Comparison of ENCODE assay signal across 8 cellular contexts in the genomic region with DNA sequence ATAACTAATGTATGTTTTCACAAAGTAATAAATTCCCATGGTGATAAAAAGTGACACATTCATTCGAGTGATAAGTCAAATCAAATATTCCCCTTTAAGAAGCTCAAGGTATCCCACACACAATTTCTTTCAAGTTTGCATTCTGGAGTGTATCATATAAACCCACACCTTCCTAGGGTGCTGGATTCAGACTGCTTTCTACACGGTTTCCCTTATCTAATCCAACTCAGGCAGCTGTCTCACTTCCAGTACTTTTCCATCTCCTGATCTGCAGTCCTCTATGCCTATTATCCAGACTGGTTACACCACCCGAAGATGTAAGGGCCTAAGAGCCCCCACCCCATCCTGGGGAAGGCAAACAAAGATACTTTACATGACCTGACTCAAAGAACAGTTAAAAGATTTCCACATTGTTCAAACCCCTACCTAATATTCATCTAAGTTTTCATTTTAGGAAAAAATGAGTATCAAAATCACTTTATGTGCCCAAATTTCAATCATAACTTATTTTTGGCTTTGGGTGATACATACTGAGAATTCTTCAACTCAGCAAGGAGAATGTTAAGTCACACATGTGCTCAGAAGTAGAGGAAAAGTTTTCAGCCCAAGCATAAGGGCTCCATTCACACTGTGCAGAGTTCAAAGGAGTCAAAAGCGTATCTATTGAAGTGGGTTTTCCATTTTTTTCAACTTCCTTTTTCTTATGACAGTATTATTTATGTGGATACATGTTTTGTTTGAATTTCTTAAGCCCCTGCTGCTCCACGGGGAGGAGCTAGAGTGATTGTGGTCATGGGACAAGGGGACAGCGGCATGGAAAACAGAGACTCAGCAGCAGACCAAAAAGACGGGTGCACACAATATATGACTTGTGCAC. TPM values are rescaled to one million over a fixed set of nuclear protein-coding genes. Genes with fewer than 3 reads are reported as not detected.
DNase-seq lines count a peak whose midpoint lies in the region; ATAC-seq and TF ChIP-seq lines count a peak whose summit lies in the region.

No MANE protein-coding gene starts in this region.

- H3K4me3 Mint-ChIP-seq in natural killer cell treated with Interleukin-12 subunit alpha and Interleukin-12 subunit beta and Interleukin-15 and Interleukin-18, amount 100 ng/mL, for 72 hours: peak overlapping the region; percentile 90

- DNase-seq in BE2C (peak; percentile 50), HL-60 (ENCODE audit: low read depth in 1 of 2, low spot score in 1 of 2) (peak in 1 of 2 experiments; percentile 60), T-helper 2 cell (peak in 4 of 5 experiments; percentile 8 to 26 (median 10)), dermis microvascular lymphatic vessel endothelial cell (ENCODE audit: low read depth in 2 of 2) (peak; percentile 78 to 91), NK-92 (lab: John Stamatoyannopoulos, UW; ENCODE audit: unreplicated experiment) (no peak)
- DNase-seq in natural killer cell treated with Interleukin-12 subunit alpha and Interleukin-12 subunit beta and Interleukin-15 and Interleukin-18, amount 100 ng/mL, for 72 hours (ENCODE audit: low spot score): no peak

- H3K9me3 ChIP-seq in BE2C: no peaks in the 10 kb centered on the region

- peaks cover 30 to 42% of the 10 kb centered on the region in 2 donors for H3K4me1 Mint-ChIP-seq in natural killer cell treated with Interleukin-12 subunit alpha and Interleukin-12 subunit beta and Interleukin-15 and Interleukin-18, amount 100 ng/mL, for 72 hours (ENCODE audit: low read depth in 2 of 2)

- H3K9me3 Mint-ChIP-seq in natural killer cell treated with Interleukin-12 subunit alpha and Interleukin-12 subunit beta and Interleukin-15 and Interleukin-18, amount 100 ng/mL, for 72 hours: no peaks in the 10 kb centered on the region

- no peaks in the 10 kb centered on the region for H3K27me3 ChIP-seq in BE2C
- H3K27me3 ChIP-seq in HL-60 (ENCODE audit: insufficient read depth, poor library complexity, severe bottlenecking): no peaks in the 10 kb centered on the region

- peak overlapping the region; percentile 92 for H3K27ac ChIP-seq in HL-60 (replicated peaks)

- peak overlapping the region; percentile 94 to 96 for H3K27ac Mint-ChIP-seq in natural killer cell treated with Interleukin-12 subunit alpha and Interleukin-12 subunit beta and Interleukin-15 and Interleukin-18, amount 100 ng/mL, for 72 hours

- no peak overlapping the region for H3K4me3 ChIP-seq in BE2C (ENCODE audit: low read depth, low read length)
- no peak overlapping the region for H3K4me3 ChIP-seq in HL-60 (replicated peaks; ENCODE audit: insufficient read depth, low read length)

- no peaks in the 10 kb centered on the region for H3K36me3 Mint-ChIP-seq in natural killer cell treated with Interleukin-12 subunit alpha and Interleukin-12 subunit beta and Interleukin-15 and Interleukin-18, amount 100 ng/mL, for 72 hours

- no peaks in the 10 kb centered on the region for H3K27me3 Mint-ChIP-seq in natural killer cell treated with Interleukin-12 subunit alpha and Interleukin-12 subunit beta and Interleukin-15 and Interleukin-18, amount 100 ng/mL, for 72 hours

- ATAC-seq in natural killer cell treated with Interleukin-12 subunit alpha and Interleukin-12 subunit beta and Interleukin-15 and Interleukin-18, amount 100 ng/mL, for 72 hours: peak in 1 of 2 donors; percentile 51
- ATAC-seq in HG03139 (IDR thresholded peaks at IDR 0.05; ENCODE audit: unreplicated experiment) (no peak), HG02623 (IDR thresholded peaks at IDR 0.05; ENCODE audit: unreplicated experiment) (no peak)

- no peaks in the 10 kb centered on the region for H3K36me3 ChIP-seq in BE2C

- TF ChIP-seq CTCF in BE2C (IDR thresholded peaks at IDR 0.05; ENCODE audit: low read depth, low read length) (peak; percentile 48), HL-60 (IDR thresholded peaks at IDR 0.05; ENCODE audit: insufficient read depth, low read length) (no peak)

- peaks cover 46% of the 10 kb centered on the region for H3K4me1 ChIP-seq in BE2C

RNA-seq across cellular contexts. Expression of a gene that starts 41.8 kb away (rescaled TPM):
- polyA plus RNA-seq in BE2C (2012; ENCODE audit: insufficient read depth, insufficient read length, low read depth): 86.3 TPM
- total RNA-seq in dermis microvascular lymphatic vessel endothelial cell: 190 and 213 TPM in 2 replicates
- 10 to 100 TPM; 68.9 to 69.5 TPM for total RNA-seq in natural killer cell treated with Interleukin-12 subunit alpha and Interleukin-12 subunit beta and Interleukin-15 and Interleukin-18, amount 100 ng/mL, for 72 hours

RNA-seq across cellular contexts. Expression of a gene that starts 55.9 kb away (rescaled TPM):
- polyA plus RNA-seq in BE2C (2012; ENCODE audit: insufficient read depth, insufficient read length, low read depth): 1.4 TPM
- 0.13 and 0.26 TPM in 2 replicates for total RNA-seq in dermis microvascular lymphatic vessel endothelial cell
- total RNA-seq in natural killer cell treated with Interleukin-12 subunit alpha and Interleukin-12 subunit beta and Interleukin-15 and Interleukin-18, amount 100 ng/mL, for 72 hours: 10 to 100 TPM; 26.5 to 34.6 TPM

Comparison
In these comparisons a context has a peak if more than half of its experiments do, and no peak if none do; other contexts are left out.
1. DNase-seq: peak in BE2C (single experiment), T-helper 2 cell (4 of 5) and dermis microvascular lymphatic vessel endothelial cell (2 of 2); none in natural killer cell treated with Interleukin-12 subunit alpha and Interleukin-12 subunit beta and Interleukin-15 and Interleukin-18, amount 100 ng/mL, for 72 hours (single experiment) and NK-92 (single experiment).
2. RNA of a gene that starts 55.9 kb away (total RNA-seq): 26.5 to 34.6 TPM in natural killer cell treated with Interleukin-12 subunit alpha and Interleukin-12 subunit beta and Interleukin-15 and Interleukin-18, amount 100 ng/mL, for 72 hours; 0.13 to 0.26 TPM in dermis microvascular lymphatic vessel endothelial cell; every median in the first group is over 10 times any median in the second.